27 cellular contexts compared by ENCODE assay signal in genomic region chr16:62277942-62278341, GRCh38.
"Had no signal": no experiment of that assay in that cellular context is flagged by ENCODE, and none has a peak within 500 bp of the region (broad histone marks: within the 10 kb centered on the region; RNA-seq: fewer than 3 reads in every experiment).

No MANE protein-coding gene starts in this region.

- H3K9me3 ChIP-seq: stomach, suprapubic skin, testis, thoracic aorta, thyroid gland, tibial artery, tibial nerve, transverse colon, upper lobe of left lung, upper lobe of right lung, uterus, vagina had no signal

- FAIRE-seq: urothelium cell line had no signal

- H3K27ac ChIP-seq: stomach, suprapubic skin, testis, thoracic aorta, thyroid gland, tibial artery, tibial nerve, transverse colon, upper lobe of left lung, upper lobe of right lung, uterus, vagina had no signal

- ATAC-seq: stimulated activated effector memory CD8-positive, alpha-beta T cell treated with anti-CD3 and anti-CD28 coated beads, Interleukin-12 subunit alpha, Interleukin-12 subunit beta, amount 100 ng/mL, for 72 hours; stimulated activated memory B cell treated with anti-CD40 and anti-IgM and Interleukin-4, amounts not matched to agents 10 μg/mL and 1 μg/mL and 100 μg/mL, for 72 hours; stimulated activated naive B cell treated with anti-CD40 and anti-IgM and Interleukin-4, amounts not matched to agents 10 μg/mL and 1 μg/mL and 100 μg/mL, for 72 hours; stimulated activated naive CD8-positive, alpha-beta T cell treated with anti-CD3 and anti-CD28 coated beads, Interleukin-15, amount 100 ng/mL, for 72 hours; stimulated activated naive CD8-positive, alpha-beta T cell treated with anti-CD3 and anti-CD28 coated beads, Interleukin-15, Interleukin-2, amounts not matched to agents 100 U/mL and 50 U/mL, for 24 hours; upper lobe of right lung had no signal

- H3K27me3 ChIP-seq: stomach, suprapubic skin, testis, thyroid gland, tibial artery, tibial nerve, transverse colon, upper lobe of left lung, upper lobe of right lung, uterus, vagina had no signal

- H3K36me3 ChIP-seq: stomach, suprapubic skin, thoracic aorta, thyroid gland, tibial artery, tibial nerve, transverse colon, upper lobe of left lung, upper lobe of right lung, uterus, vagina had no signal

- H3K4me3 ChIP-seq: stomach, suprapubic skin, testis, thoracic aorta, thyroid gland, tibial artery, tibial nerve, transverse colon, upper lobe of left lung, upper lobe of right lung, uterus, vagina had no signal

- H3K4me1 ChIP-seq: stomach, suprapubic skin, testis, thyroid gland, tibial artery, tibial nerve, transverse colon, upper lobe of left lung, upper lobe of right lung, uterus, vagina had no signal

- DNase-seq: stimulated activated CD4-positive, alpha-beta T cell treated with anti-CD3 and anti-CD28 coated beads, Interleukin-2, amount 100 ng/mL, for 48 hours; stimulated activated CD4-positive, alpha-beta T cell treated with anti-CD3 and anti-CD28 coated beads, Interleukin-4, amount 100 ng/mL, for 1 hour; stimulated activated CD4-positive, alpha-beta T cell treated with anti-CD3 and anti-CD28 coated beads, Interleukin-4, amount 100 ng/mL, for 24 hours; stimulated activated CD4-positive, alpha-beta T cell treated with anti-CD3 and anti-CD28 coated beads, Interleukin-4, amount 100 ng/mL, for 4 hours; stimulated activated CD8-positive, alpha-beta memory T cell treated with anti-CD3 and anti-CD28 coated beads, Interleukin-4, amount 100 ng/mL, for 48 hours; stimulated activated naive B cell treated with anti-CD40 and anti-IgM and Interleukin-4, amounts not matched to agents 10 μg/mL and 1 μg/mL and 100 μg/mL, for 72 hours; stimulated activated naive CD4-positive, alpha-beta T cell; stimulated activated naive CD4-positive, alpha-beta T cell treated with Interleukin-2 at 50 U/mL for 16 hours; stimulated activated naive CD8-positive, alpha-beta T cell treated with anti-CD3 and anti-CD28 coated beads, Interleukin-15, amount 100 ng/mL, for 72 hours; stimulated activated naive CD8-positive, alpha-beta T cell treated with anti-CD3 and anti-CD28 coated beads, Interleukin-15, Interleukin-2, amounts not matched to agents 100 U/mL and 50 U/mL, for 24 hours; stomach; substantia nigra; testis; thyroid gland; tibial artery; transverse colon; trophoblast cell; upper lobe of left lung; upper lobe of right lung; uterus had no signal
